Comparison of ENCODE assay signal across 13 cellular contexts in genomic region chr15:71599404-71600225, GRCh38.
DNase-seq lines count a peak whose midpoint lies in the region; ATAC-seq, FAIRE-seq and TF ChIP-seq lines count a peak whose summit lies in the region.
"Had no signal": no experiment of that assay in that cellular context is flagged by ENCODE, and none has a peak within 500 bp of the region (broad histone marks: within the 10 kb centered on the region; RNA-seq: fewer than 3 reads in every experiment).

No MANE protein-coding gene starts in this region.

- no peak for FAIRE-seq in GM12892 (lab: Jason Lieb, UNC)

- no peak for ATAC-seq in GM18867 (IDR thresholded peaks at IDR 0.05; ENCODE audit: unreplicated experiment)

- POLR2A ChIA-PET in MCF 10A (lab: Yijun Ruan, JAX), result no interaction called here

- H3K4me3 ChIP-seq in mammary epithelial cell (replicated peaks in 1 of 3; ENCODE audit: insufficient read depth in 1 of 3, low read depth in 2 of 3, low read length in 3 of 3) (no peak overlapping the region), esophagus muscularis mucosa (no peak overlapping the region), uterus (no peak overlapping the region)
- H3K4me3 ChIP-seq: adrenal gland had no signal

- no peak overlapping the region for H2AFZ ChIP-seq in mammary epithelial cell (ENCODE audit: low read depth, low read length)

- no peak overlapping the region for H3K4me2 ChIP-seq in mammary epithelial cell (ENCODE audit: insufficient read depth, low read depth, low read length)

- no peaks in the 10 kb centered on the region for H3K79me2 ChIP-seq in mammary epithelial cell (ENCODE audit: insufficient read depth, low read length)

- peak overlapping the region; percentile 2 for H3K27ac Mint-ChIP-seq in MCF 10A (ENCODE audit: low read depth, unreplicated experiment)
- H3K27ac Mint-ChIP-seq: stimulated activated naive CD8-positive, alpha-beta T cell treated with anti-CD3 and anti-CD28 coated beads, Interleukin-15, Interleukin-2, amounts not matched to agents 100 ng/mL and 50 ng/mL, for 24 hours had no signal

- CTCF ChIA-PET in MCF 10A (lab: Yijun Ruan, JAX), result interaction anchor here (0.5 to 1.0 kb wide), 2 partner anchors 9 to 189 kb away, joined by 3 read pairs; no protein-coding TSS in a partner anchor
- CTCF ChIA-PET in mammary epithelial cell (lab: Charles Lee; ENCODE audit: low non-redundant PET), result interaction anchor here (0.6 kb wide), 1 partner anchor 9 kb away, joined by 3 read pairs; no protein-coding TSS in a partner anchor

- no peak for TF ChIP-seq EP300 in esophagus muscularis mucosa (IDR thresholded peaks at IDR 0.05)

- H3K9ac ChIP-seq in mammary epithelial cell (ENCODE audit: insufficient read depth, low read length), result no peak overlapping the region

- H3K27me3 Mint-ChIP-seq in MCF 10A (ENCODE audit: insufficient read depth, unreplicated experiment), result no peaks in the 10 kb centered on the region

- no peak for DNase-seq in MCF 10A (ENCODE audit: unreplicated experiment)
- no peak for DNase-seq in mammary epithelial cell
- DNase-seq in esophagus muscularis mucosa (ENCODE audit: extremely low spot score), result peak; percentile 74
- DNase-seq in midbrain (lab: John Stamatoyannopoulos, UW), result peak; percentile 16
- peak; percentile 34 to 39 for DNase-seq in uterus
- no peak for DNase-seq in RKO (ENCODE audit: low spot score)
- DNase-seq in GM12892 (ENCODE audit: insufficient read length), result no peak
- DNase-seq: activated CD8-positive, alpha-beta memory T cell treated with anti-CD3 and anti-CD28 coated beads, Interleukin-2, amount 50 U/mL, for 48 hours; OCI-M1 had no signal

- in situ Hi-C loops in mammary epithelial cell (cut with MboI; ENCODE audit: low sequenced_read_pairs in 2 of 2), result no loop called here

- H4K20me1 ChIP-seq in mammary epithelial cell (ENCODE audit: insufficient read depth, low read length), result no peaks in the 10 kb centered on the region

- H3K36me3 ChIP-seq in mammary epithelial cell (ENCODE audit: insufficient read depth, low read length), result no peaks in the 10 kb centered on the region
- H3K36me3 ChIP-seq in esophagus muscularis mucosa, result no peaks in the 10 kb centered on the region
- no peaks in the 10 kb centered on the region for H3K36me3 ChIP-seq in uterus
- H3K36me3 ChIP-seq: adrenal gland, neutrophil had no signal

- TF ChIP-seq CTCF in MCF 10A (IDR thresholded peaks at IDR 0.05; ENCODE audit: unreplicated experiment) (no peak), mammary epithelial cell (conservative IDR thresholded peaks at IDR 0.05 in 1 of 2, IDR thresholded peaks at IDR 0.05 in 1 of 2; ENCODE audit: extremely low read depth in 1 of 2, insufficient read depth in 1 of 2, low read depth in 1 of 2, low read length in 2 of 2) (no peak), esophagus muscularis mucosa (IDR thresholded peaks at IDR 0.05) (no peak), uterus (IDR thresholded peaks at IDR 0.05) (no peak)

- intact Hi-C loops in MCF 10A (cut with micrococcal nuclease), result no loop called here
- intact Hi-C loops in mammary epithelial cell (cut with micrococcal nuclease), result no loop called here
- intact Hi-C loops in esophagus muscularis mucosa (cut with DNase I), result no loop called here
- intact Hi-C loops in uterus (cut with DNase I; ENCODE audit: low total_unique reads), result no loop called here

- H3K4me1 ChIP-seq in mammary epithelial cell (ENCODE audit: insufficient read depth, low read length) (no peaks in the 10 kb centered on the region), esophagus muscularis mucosa (peaks cover 43 to 50% (median 47%) of the 10 kb centered on the region in 4 donors), uterus (peaks cover 0 to 8% of the 10 kb centered on the region in 2 donors)

- H3K27me3 ChIP-seq in mammary epithelial cell (ENCODE audit: insufficient read depth, low read length) (no peaks in the 10 kb centered on the region), esophagus muscularis mucosa (no peaks in the 10 kb centered on the region), uterus (no peaks in the 10 kb centered on the region)
- H3K27me3 ChIP-seq: adrenal gland had no signal

- H3K4me1 Mint-ChIP-seq in MCF 10A (ENCODE audit: insufficient read depth, unreplicated experiment), result peaks cover 12% of the 10 kb centered on the region

- BruUV-seq in MCF 10A (replicated peaks; lab: Mats Ljungman, UMichigan), result no TSS peak
- no TSS peak for BruUV-seq in mammary epithelial cell (replicated peaks; lab: Mats Ljungman, UMichigan)

- H3K27ac ChIP-seq in mammary epithelial cell (ENCODE audit: insufficient read depth, low read depth, low read length), result no peak overlapping the region
- H3K27ac ChIP-seq in esophagus muscularis mucosa (replicated peaks in 1 of 4), result peak overlapping the region in 2 of 4 donors; percentile 18 to 39
- peak overlapping the region; percentile 61 to 67 for H3K27ac ChIP-seq in uterus
- H3K27ac ChIP-seq: neutrophil had no signal

- H3K9me3 ChIP-seq in mammary epithelial cell (replicated peaks; ENCODE audit: insufficient read depth, low read length) (no peaks in the 10 kb centered on the region), esophagus muscularis mucosa (peaks cover 0 to under 1% (median 0%) of the 10 kb centered on the region in 4 donors), uterus (no peaks in the 10 kb centered on the region)
- H3K9me3 ChIP-seq: adrenal gland, neutrophil had no signal

- H3K4me3 Mint-ChIP-seq in MCF 10A (ENCODE audit: unreplicated experiment), result no peak overlapping the region
- H3K4me3 Mint-ChIP-seq: stimulated activated naive CD8-positive, alpha-beta T cell treated with anti-CD3 and anti-CD28 coated beads, Interleukin-15, Interleukin-2, amounts not matched to agents 100 ng/mL and 50 ng/mL, for 24 hours had no signal

- peaks cover 2% of the 10 kb centered on the region for H3K36me3 Mint-ChIP-seq in MCF 10A (ENCODE audit: insufficient read depth, unreplicated experiment)

- dilution Hi-C loops in mammary epithelial cell (cut with HindIII; ENCODE audit: low sequenced_read_pairs), result no loop called here

- WGBS in mammary epithelial cell (ENCODE audit: low coverage, missing lambda C conversion rate), result 60% methylated on average over 9 of the region's 9 CpGs
- WGBS in esophagus muscularis mucosa, result 64% methylated on average over 9 of the region's 9 CpGs

- TF ChIP-seq POLR2A in esophagus muscularis mucosa (IDR thresholded peaks at IDR 0.05; ENCODE audit: low read depth) (no peak), uterus (IDR thresholded peaks at IDR 0.05) (no peak), GM12892 (IDR thresholded peaks at IDR 0.05; ENCODE audit: low read depth, low read length) (no peak)

- peaks cover 9% of the 10 kb centered on the region for H3K9me3 Mint-ChIP-seq in MCF 10A (ENCODE audit: unreplicated experiment)

Comparison
In these comparisons a context has a peak if more than half of its experiments do, and no peak if none do; other contexts are left out.
1. DNase-seq: peak in esophagus muscularis mucosa (single experiment), midbrain (single experiment) and uterus (2 of 2); none in MCF 10A (single experiment), mammary epithelial cell (single experiment), RKO (single experiment) and GM12892 (single experiment).